In genomic region chr14:60648169-60648933, GRCh38 we compare ENCODE assay signal across 8 cellular contexts. TPM values are rescaled to one million over a fixed set of nuclear protein-coding genes. Genes with fewer than 3 reads are reported as not detected.
DNase-seq lines count a peak whose midpoint lies in the region; ATAC-seq and TF ChIP-seq lines count a peak whose summit lies in the region.

No MANE protein-coding gene starts in this region.

- no peaks in the 10 kb centered on the region for H3K79me2 ChIP-seq in neural cell (replicated peaks; ENCODE audit: insufficient read depth, low read length)

- TF ChIP-seq EP300 in neural cell (conservative IDR thresholded peaks at IDR 0.05; ENCODE audit: poor library complexity, severe bottlenecking): no peak

- H4K20me1 ChIP-seq in neural cell (ENCODE audit: insufficient read depth): no peaks in the 10 kb centered on the region

- peak overlapping the region; percentile 29 to 71 (median 55) for H3K4me3 ChIP-seq in dorsolateral prefrontal cortex
- peak overlapping the region; percentile 56 for H3K4me3 ChIP-seq in neural cell (ENCODE audit: low read length)

- no peaks in the 10 kb centered on the region for H3K9me3 ChIP-seq in neural cell (ENCODE audit: low read length)

- no peak overlapping the region for H3K9ac ChIP-seq in neural cell (ENCODE audit: low read length)

- no peaks in the 10 kb centered on the region for H3K36me3 ChIP-seq in neural cell (ENCODE audit: insufficient read depth, low read length)

- H3K27me3 ChIP-seq in dorsolateral prefrontal cortex (peaks cover 21 to 100% (median 98%) of the 10 kb centered on the region in 45 donors), neural cell (ENCODE audit: insufficient read depth, low read depth, low read length) (peaks cover 100% of the 10 kb centered on the region)

- no peak overlapping the region for H2AFZ ChIP-seq in neural cell (ENCODE audit: low read depth, low read length)

- in situ Hi-C loops in KBM-7 (cut with MboI; ENCODE audit: low pct_unique_long_range_greater_than_20kb, low sequenced_read_pairs): loop anchor here (25.0 kb wide), 2 partner anchors 339 to 589 kb away; partner anchors contain the start of genes SLC38A6 and TRMT5

- peak; percentile 64 for DNase-seq in DMS53 (lab: John Stamatoyannopoulos, UW)
- DNase-seq in KBM-7: peak; percentile 40
- DNase-seq in dorsolateral prefrontal cortex: no peak
- DNase-seq in NCI-H526 treated with DMSO at 0.1 percent for 48 hours (lab: John Stamatoyannopoulos, UW): no peak
- DNase-seq in hippocampal formation (lab: John Stamatoyannopoulos, UW): no peak
- DNase-seq in A172 (ENCODE audit: low spot score): no peak

- intact Hi-C loops in dorsolateral prefrontal cortex (cut with DNase I): no loop called here

- no peak for TF ChIP-seq RAD21 in neural cell (conservative IDR thresholded peaks at IDR 0.05)

- H3F3A ChIP-seq in neural cell (ENCODE audit: insufficient read depth, low read length, poor library complexity, severe bottlenecking): no peaks in the 10 kb centered on the region

- TF ChIP-seq CTCF in dorsolateral prefrontal cortex (IDR thresholded peaks at IDR 0.05 in 54 of 56, conservative IDR thresholded peaks at IDR 0.05 in 2 of 56; ENCODE audit: low read depth in 1 of 56, partially characterized antibody in 56 of 56) (no peak), neural cell (IDR thresholded peaks at IDR 0.05; ENCODE audit: poor library complexity, severe bottlenecking) (no peak)

- H3K4me2 ChIP-seq in neural cell (ENCODE audit: low read length): no peak overlapping the region

- peak overlapping the region in 8 of 59 donors; percentile 3 to 72 (median 40) for H3K27ac ChIP-seq in dorsolateral prefrontal cortex
- H3K27ac ChIP-seq in neural cell (ENCODE audit: low read length): no peak overlapping the region

- no peaks in the 10 kb centered on the region for H3K9me2 ChIP-seq in neural cell (ENCODE audit: insufficient read depth, low read length)

- ATAC-seq in GM18861 (IDR thresholded peaks at IDR 0.05; ENCODE audit: unreplicated experiment): no peak

TF ChIP-seq in neural cell, 6 proteins besides CTCF, POLR2A, EP300 and RAD21:
- TF ChIP-seq POLR2AphosphoS5 (IDR thresholded peaks at IDR 0.05) (no peak), REST (IDR thresholded peaks at IDR 0.05; ENCODE audit: borderline replicate concordance) (no peak), EZH2 (IDR thresholded peaks at IDR 0.05; ENCODE audit: borderline replicate concordance, insufficient read depth, low read length, poor library complexity, severe bottlenecking) (peak; percentile 32), SMC3 (conservative IDR thresholded peaks at IDR 0.05; ENCODE audit: poor library complexity) (no peak)
TF ChIP-seq in neural cell: peak in this region for 1.

RNA-seq across cellular contexts. Expression of gene SIX1, which starts 0.9 kb away (rescaled TPM):
- total RNA-seq in dorsolateral prefrontal cortex: 1 to 10 TPM in 15 of 120 experiments, under 1 TPM in 84, not detected in 21; 0.10 to 2.5 (median 0.45) TPM
- not detected in 2 replicates for polyA plus RNA-seq in neural cell
- polyA minus RNA-seq in neural cell: not detected in 2 replicates
- 1.4 and 3.2 TPM in 2 replicates for total RNA-seq in A172 (2014; rRNA removed; shearing (Covaris generic))

Comparison
In these comparisons a context has a peak if more than half of its experiments do, and no peak if none do; other contexts are left out.
1. DNase-seq: peak in DMS53 (single experiment) and KBM-7 (single experiment); none in dorsolateral prefrontal cortex (0 of 10), NCI-H526 treated with DMSO at 0.1 percent for 48 hours (single experiment), hippocampal formation (0 of 2) and A172 (single experiment).